In the genomic region with DNA sequence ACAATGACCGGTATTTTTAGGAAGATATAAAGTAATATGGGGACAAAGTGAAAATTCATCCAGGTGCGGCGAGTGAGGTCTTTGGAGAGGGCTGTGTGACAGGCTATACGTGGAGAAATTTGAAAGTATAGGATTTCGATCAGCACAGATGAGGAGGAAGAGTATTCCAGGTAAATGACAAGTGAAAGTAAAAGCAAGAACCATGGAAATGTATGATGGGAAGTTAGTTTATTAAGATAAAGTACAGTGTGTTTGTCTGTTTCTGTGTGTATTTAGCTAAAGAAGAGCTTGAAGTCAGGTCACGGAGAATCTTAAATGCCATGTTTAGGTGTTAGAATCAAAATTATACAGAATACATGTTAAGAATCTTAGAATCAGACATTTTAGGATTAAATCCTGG, we compare ENCODE assay signal across 8 cellular contexts.
"Had no signal": no experiment of that assay in that cellular context is flagged by ENCODE, and none has a peak within 500 bp of the region (broad histone marks: within the 10 kb centered on the region; RNA-seq: fewer than 3 reads in every experiment).

No MANE protein-coding gene starts in this region.

- H3K36me3 ChIP-seq: HAP-1 had no signal

- DNase-seq: GM23248, GOT3, H7, HFFc6, IMR-90 had no signal

- H3K4me1 ChIP-seq: HAP-1 had no signal

- ATAC-seq: HCT116, K562 had no signal

- H3K4me3 ChIP-seq: GM23248, HAP-1, K562 had no signal

- H3K9me3 ChIP-seq: HAP-1 had no signal

- FAIRE-seq: K562 had no signal
